ENCODE assay signal across 10 cellular contexts in the genomic region with DNA sequence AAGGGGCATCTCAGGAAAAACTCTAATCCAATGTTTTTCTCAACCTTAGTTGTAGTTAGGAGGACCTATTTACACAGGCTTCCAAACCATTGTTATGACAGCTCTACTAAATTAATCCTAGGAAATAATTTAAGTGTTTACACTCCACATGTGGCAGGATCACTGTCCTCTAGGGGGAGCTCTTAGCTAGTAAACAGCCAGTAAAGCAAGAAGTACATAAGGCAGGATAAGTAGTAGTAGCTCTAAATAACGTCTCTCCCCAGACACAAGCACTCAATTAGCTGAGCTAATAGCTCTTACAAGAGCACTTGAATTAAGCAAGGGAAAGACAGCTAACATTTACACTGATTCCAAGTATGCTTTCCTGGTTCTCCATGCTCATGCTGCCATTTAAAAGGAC. TPM values are rescaled to one million over a fixed set of nuclear protein-coding genes. Genes with fewer than 3 reads are reported as not detected.
DNase-seq lines count a peak whose midpoint lies in the region; ATAC-seq and TF ChIP-seq lines count a peak whose summit lies in the region.
"Had no signal": no experiment of that assay in that cellular context is flagged by ENCODE, and none has a peak within 500 bp of the region (broad histone marks: within the 10 kb centered on the region; RNA-seq: fewer than 3 reads in every experiment).

No MANE protein-coding gene starts in this region.

- no peak for TF ChIP-seq POLR2A in body of pancreas (IDR thresholded peaks at IDR 0.05)

- H3K4me3 ChIP-seq in Jurkat, Clone E6-1 (ENCODE audit: low read length) = no peak overlapping the region
- no peak overlapping the region for H3K4me3 ChIP-seq in body of pancreas
- H3K4me3 ChIP-seq: pancreas had no signal

- no peaks in the 10 kb centered on the region for H3K4me1 ChIP-seq in body of pancreas
- H3K4me1 ChIP-seq: pancreas had no signal

- no peak for ATAC-seq in body of pancreas
- ATAC-seq: pancreas had no signal

- H3K36me3 Mint-ChIP-seq in osteocyte (ENCODE audit: unreplicated experiment) = no peaks in the 10 kb centered on the region

- intact Hi-C loops in body of pancreas (cut with DNase I) = no loop called here

- 0 to 38% methylated on average over 1 of the region's 1 CpG for WGBS in body of pancreas, 2 donors

- H3K9me3 Mint-ChIP-seq in osteocyte (ENCODE audit: unreplicated experiment) = no peaks in the 10 kb centered on the region
- H3K9me3 Mint-ChIP-seq: dendritic cell treated with granulocyte-macrophage colony-stimulating factor and Interleukin-4, amounts not matched to agents 40 ng/mL and 50 ng/mL, for 4 days had no signal

- DNase-seq in NCI-H2227 (lab: John Stamatoyannopoulos, UW; ENCODE audit: unreplicated experiment) (peak; percentile 23), NCI-H2227 treated with DMSO at 0.1 percent for 48 hours (lab: John Stamatoyannopoulos, UW) (no peak), body of pancreas (peak in 2 of 4 donors; percentile 4 to 18), osteocyte (ENCODE audit: extremely low spot score, unreplicated experiment) (no peak), NK-92 (lab: John Stamatoyannopoulos, UW; ENCODE audit: unreplicated experiment) (no peak), SHP77 treated with DMSO at 0.1 percent for 48 hours (lab: John Stamatoyannopoulos, UW) (no peak), anterior cingulate cortex (lab: John Stamatoyannopoulos, UW) (no peak)
- DNase-seq in Jurkat, Clone E6-1 (ENCODE audit: low read depth, low spot score) = peak; percentile 9
- DNase-seq: pancreas had no signal

- no peaks in the 10 kb centered on the region for H3K27me3 Mint-ChIP-seq in osteocyte (ENCODE audit: unreplicated experiment)
- H3K27me3 Mint-ChIP-seq: dendritic cell treated with granulocyte-macrophage colony-stimulating factor and Interleukin-4, amounts not matched to agents 40 ng/mL and 50 ng/mL, for 4 days had no signal

- H3K4me3 Mint-ChIP-seq in osteocyte (ENCODE audit: unreplicated experiment) = no peak overlapping the region
- H3K4me3 Mint-ChIP-seq: dendritic cell treated with granulocyte-macrophage colony-stimulating factor and Interleukin-4, amounts not matched to agents 40 ng/mL and 50 ng/mL, for 4 days had no signal

- H3K4me1 Mint-ChIP-seq in osteocyte (ENCODE audit: unreplicated experiment) = no peaks in the 10 kb centered on the region

- H3K9me3 ChIP-seq in body of pancreas = no peaks in the 10 kb centered on the region
- H3K9me3 ChIP-seq: pancreas had no signal

- no peak overlapping the region for H3K27ac Mint-ChIP-seq in osteocyte (ENCODE audit: unreplicated experiment)
- H3K27ac Mint-ChIP-seq: dendritic cell treated with granulocyte-macrophage colony-stimulating factor and Interleukin-4, amounts not matched to agents 40 ng/mL and 50 ng/mL, for 4 days had no signal

- peak in 5 of 7 experiments; percentile 7 to 34 (median 25) for TF ChIP-seq CTCF in body of pancreas (IDR thresholded peaks at IDR 0.05)
- peak; percentile 39 for TF ChIP-seq CTCF in osteocyte (IDR thresholded peaks at IDR 0.05)

- no peaks in the 10 kb centered on the region for H3K27me3 ChIP-seq in body of pancreas

- no peaks in the 10 kb centered on the region for H3K36me3 ChIP-seq in body of pancreas (replicated peaks in 1 of 2; ENCODE audit: insufficient read depth in 1 of 2, low read depth in 2 of 2)
- H3K36me3 ChIP-seq: pancreas had no signal

- H3K27ac ChIP-seq in body of pancreas = no peak overlapping the region
- H3K27ac ChIP-seq: pancreas had no signal

RNA-seq across cellular contexts. Expression of a gene that starts 37.3 kb away (rescaled TPM):
- polyA plus RNA-seq in Jurkat, Clone E6-1 (2012; ENCODE audit: insufficient read depth, insufficient read length) = 18.6 TPM
- total RNA-seq in body of pancreas = 1 to 10 TPM; 2.0 to 2.1 TPM
- total RNA-seq in osteocyte = 10.6 and 12.8 TPM in 2 replicates

Comparison
In these comparisons a context has a peak if more than half of its experiments do, and no peak if none do; other contexts are left out.
1. DNase-seq: peak in NCI-H2227 (single experiment) and Jurkat, Clone E6-1 (single experiment); none in NCI-H2227 treated with DMSO at 0.1 percent for 48 hours (single experiment), osteocyte (single experiment), NK-92 (single experiment), SHP77 treated with DMSO at 0.1 percent for 48 hours (single experiment) and anterior cingulate cortex (0 of 58).